34 cellular contexts compared by ENCODE assay signal in the genomic region with DNA sequence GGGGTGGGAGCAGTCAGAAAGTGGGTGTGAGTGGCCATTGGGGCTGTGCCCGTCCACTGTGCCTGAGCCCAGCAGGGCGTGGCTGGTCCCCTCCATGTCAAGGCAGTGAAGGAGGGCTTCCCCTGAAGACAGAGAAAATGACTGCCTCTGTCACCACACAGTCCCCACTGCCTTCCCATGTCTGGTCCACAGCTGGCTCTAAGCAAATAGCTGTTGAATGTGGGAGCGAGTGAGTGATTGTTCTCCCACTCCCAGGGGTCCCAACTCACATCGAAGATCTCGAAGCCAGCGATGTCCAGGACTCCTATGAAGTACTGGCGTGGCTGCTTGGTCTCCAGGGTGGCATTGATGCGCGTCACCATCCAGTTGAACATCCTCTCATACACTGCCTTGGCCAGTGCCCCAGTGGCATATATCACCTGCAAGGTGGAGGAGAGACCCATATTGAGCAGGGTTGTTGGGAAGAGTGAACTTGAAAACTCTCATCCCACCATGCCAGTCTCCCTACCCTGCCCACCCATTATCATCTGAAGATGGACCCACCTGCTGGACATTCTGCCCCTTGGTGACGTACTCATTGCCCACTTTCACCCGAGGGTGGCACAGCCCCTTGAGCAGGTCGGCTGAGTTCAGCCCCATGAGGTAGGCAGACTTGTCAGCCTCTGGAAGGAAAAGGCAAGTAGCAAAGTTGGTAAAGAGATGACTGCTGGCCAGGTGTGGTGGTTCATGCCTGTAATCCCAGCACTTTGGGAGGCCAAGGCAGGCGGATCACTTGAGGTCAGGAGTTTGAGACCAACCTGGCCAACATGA. TPM values are rescaled to one million over a fixed set of nuclear protein-coding genes. Genes with fewer than 3 reads are reported as not detected.
"Had no signal": no experiment of that assay in that cellular context is flagged by ENCODE, and none has a peak within 500 bp of the region (broad histone marks: within the 10 kb centered on the region; RNA-seq: fewer than 3 reads in every experiment).

No MANE protein-coding gene starts in this region.

- H3K36me3 ChIP-seq: esophagus squamous epithelium, thyroid gland, upper lobe of left lung, WERI-Rb-1 had no signal

- H3K9me3 ChIP-seq: esophagus squamous epithelium, thyroid gland, upper lobe of left lung had no signal

- H3K27ac ChIP-seq: epithelial cell of prostate, esophagus squamous epithelium, hepatocyte, SK-N-MC, thyroid gland, upper lobe of left lung, WERI-Rb-1 had no signal

- H3K36me3 Mint-ChIP-seq: naive thymus-derived CD8-positive, alpha-beta T cell; stimulated activated memory B cell treated with anti-CD40 and anti-IgM and Interleukin-4, amounts not matched to agents 10 μg/mL and 1 μg/mL and 100 μg/mL, for 72 hours had no signal

- H3K4me3 Mint-ChIP-seq: activated T-helper 1 cell treated with anti-CD3 and anti-CD28 coated beads, Interleukin-12 subunit alpha, Interleukin-12 subunit beta, Interleukin-2, Interleukin-4 antibody, amounts not matched to agents 30 ng/mL and 10 ng/mL and 1 ng/mL, durations not matched to agents 14 hours and 24 hours and 36 hours; central memory CD8-positive, alpha-beta T cell; naive thymus-derived CD8-positive, alpha-beta T cell; stimulated activated memory B cell treated with anti-CD40 and anti-IgM and Interleukin-4, amounts not matched to agents 10 μg/mL and 1 μg/mL and 100 μg/mL, for 72 hours; stimulated activated naive CD8-positive, alpha-beta T cell treated with anti-CD3 and anti-CD28 coated beads, Interleukin-15, amount 100 ng/mL, for 72 hours; T-helper 1 cell treated with Interleukin-12 subunit alpha and Interleukin-12 subunit beta and Interleukin-4 antibody, amounts not matched to agents 30 μg/mL and 1 μg/mL, for 36 hours had no signal

- H3K4me3 ChIP-seq: esophagus squamous epithelium, hepatocyte, SK-N-MC, thyroid gland, upper lobe of left lung had no signal

- H2AFZ ChIP-seq: hepatocyte had no signal

- H3K4me1 Mint-ChIP-seq: central memory CD8-positive, alpha-beta T cell; naive thymus-derived CD8-positive, alpha-beta T cell; stimulated activated memory B cell treated with anti-CD40 and anti-IgM and Interleukin-4, amounts not matched to agents 10 μg/mL and 1 μg/mL and 100 μg/mL, for 72 hours; stimulated activated naive CD8-positive, alpha-beta T cell treated with anti-CD3 and anti-CD28 coated beads, Interleukin-15, amount 100 ng/mL, for 72 hours had no signal

- H3K9me3 Mint-ChIP-seq: activated T-helper 1 cell treated with anti-CD3 and anti-CD28 coated beads, Interleukin-12 subunit alpha, Interleukin-12 subunit beta, Interleukin-2, Interleukin-4 antibody, amounts not matched to agents 30 ng/mL and 10 ng/mL and 1 ng/mL, durations not matched to agents 14 hours and 24 hours and 36 hours; central memory CD8-positive, alpha-beta T cell; stimulated activated memory B cell treated with anti-CD40 and anti-IgM and Interleukin-4, amounts not matched to agents 10 μg/mL and 1 μg/mL and 100 μg/mL, for 72 hours; stimulated activated naive CD8-positive, alpha-beta T cell treated with anti-CD3 and anti-CD28 coated beads, Interleukin-15, amount 100 ng/mL, for 72 hours; T-helper 1 cell treated with Interleukin-12 subunit alpha and Interleukin-12 subunit beta and Interleukin-4 antibody, amounts not matched to agents 30 μg/mL and 1 μg/mL, for 36 hours had no signal

- H3K27me3 ChIP-seq: esophagus squamous epithelium, hepatocyte, thyroid gland, upper lobe of left lung had no signal

- H3K27ac Mint-ChIP-seq: activated T-helper 1 cell treated with anti-CD3 and anti-CD28 coated beads, Interleukin-12 subunit alpha, Interleukin-12 subunit beta, Interleukin-2, Interleukin-4 antibody, amounts not matched to agents 30 ng/mL and 10 ng/mL and 1 ng/mL, durations not matched to agents 14 hours and 24 hours and 36 hours; naive thymus-derived CD8-positive, alpha-beta T cell; stimulated activated memory B cell treated with anti-CD40 and anti-IgM and Interleukin-4, amounts not matched to agents 10 μg/mL and 1 μg/mL and 100 μg/mL, for 72 hours; T-helper 1 cell treated with Interleukin-12 subunit alpha and Interleukin-12 subunit beta and Interleukin-4 antibody, amounts not matched to agents 30 μg/mL and 1 μg/mL, for 36 hours had no signal

- H3K4me1 ChIP-seq: esophagus squamous epithelium, thyroid gland, upper lobe of left lung had no signal

- ATAC-seq: activated CD4-positive, CD25-positive, alpha-beta regulatory T cell treated with anti-CD3 and anti-CD28 coated beads, Interleukin-2, amount 50 U/mL, for 24 hours; naive thymus-derived CD8-positive, alpha-beta T cell; sciatic nerve; stimulated activated memory B cell treated with anti-CD40 and anti-IgM and Interleukin-4, amounts not matched to agents 10 μg/mL and 1 μg/mL and 100 μg/mL, for 72 hours; stimulated activated naive CD8-positive, alpha-beta T cell treated with anti-CD3 and anti-CD28 coated beads, Interleukin-15, amount 100 ng/mL, for 72 hours had no signal

- H3K4me2 ChIP-seq: hepatocyte had no signal

- DNase-seq: activated CD4-positive, alpha-beta T cell treated with anti-CD3 and anti-CD28 coated beads for 48 hours; activated CD4-positive, alpha-beta T cell treated with anti-CD3 and anti-CD28 coated beads, Interleukin-2, amount 50 U/mL, for 48 hours; activated CD8-positive, alpha-beta memory T cell treated with anti-CD3 and anti-CD28 coated beads for 24 hours; activated gamma-delta T cell treated with Interleukin-2 at 50 U/mL for 16 hours; activated naive CD4-positive, alpha-beta T cell treated with anti-CD3 and anti-CD28 coated beads, Interleukin-2, amount 50 U/mL, for 16 hours; amygdala; effector CD8-positive, alpha-beta T cell; esophagus squamous epithelium; foreskin melanocyte; islet precursor cell; naive thymus-derived CD8-positive, alpha-beta T cell; small intestine; stimulated activated CD4-positive, alpha-beta T cell treated with anti-CD3 and anti-CD28 coated beads, Interleukin-1b, Interleukin-23, amount 100 ng/mL, for 48 hours; stimulated activated CD4-positive, alpha-beta T cell treated with anti-CD3 and anti-CD28 coated beads, Interleukin-4, amount 100 ng/mL, for 4 hours; stimulated activated CD8-positive, alpha-beta memory T cell treated with anti-CD3 and anti-CD28 coated beads, Interleukin-4, amount 100 ng/mL, for 48 hours; stimulated activated naive CD8-positive, alpha-beta T cell treated with anti-CD3 and anti-CD28 coated beads, Interleukin-15, amount 100 ng/mL, for 72 hours; substantia nigra; SW 1271; T1000; thyroid gland; upper lobe of left lung; WERI-Rb-1 had no signal

RNA-seq across cellular contexts. Expression of gene MYH7, which starts 6.6 kb away (rescaled TPM):
- total RNA-seq: dermis microvascular lymphatic vessel endothelial cell; esophagus squamous epithelium; hepatocyte; naive thymus-derived CD8-positive, alpha-beta T cell; osteoblast; upper lobe of left lung had no signal
- polyA plus RNA-seq: hepatocyte; naive thymus-derived CD8-positive, alpha-beta T cell had no signal

RNA-seq across cellular contexts. Expression of gene MYH6, which starts 20.8 kb away (rescaled TPM):
- total RNA-seq: dermis microvascular lymphatic vessel endothelial cell; esophagus squamous epithelium; hepatocyte; naive thymus-derived CD8-positive, alpha-beta T cell; osteoblast; sciatic nerve; thyroid gland; upper lobe of left lung had no signal
- polyA plus RNA-seq: naive thymus-derived CD8-positive, alpha-beta T cell had no signal

RNA-seq across cellular contexts. Expression of gene CMTM5, which starts 52.0 kb away (rescaled TPM):
- total RNA-seq: activated T-helper 1 cell treated with anti-CD3 and anti-CD28 coated beads, Interleukin-12 subunit alpha, Interleukin-12 subunit beta, Interleukin-2, Interleukin-4 antibody, amounts not matched to agents 30 ng/mL and 10 ng/mL and 1 ng/mL, durations not matched to agents 14 hours and 24 hours and 36 hours; dermis microvascular lymphatic vessel endothelial cell; esophagus squamous epithelium; hepatocyte; naive thymus-derived CD8-positive, alpha-beta T cell; osteoblast had no signal
- polyA plus RNA-seq: naive thymus-derived CD8-positive, alpha-beta T cell had no signal

RNA-seq across cellular contexts. Expression of gene IL25, which starts 56.3 kb away (rescaled TPM):
- total RNA-seq: activated T-helper 1 cell treated with anti-CD3 and anti-CD28 coated beads, Interleukin-12 subunit alpha, Interleukin-12 subunit beta, Interleukin-2, Interleukin-4 antibody, amounts not matched to agents 30 ng/mL and 10 ng/mL and 1 ng/mL, durations not matched to agents 14 hours and 24 hours and 36 hours; dermis microvascular lymphatic vessel endothelial cell; esophagus squamous epithelium; hepatocyte; lower leg skin; naive thymus-derived CD8-positive, alpha-beta T cell; osteoblast; sciatic nerve; thyroid gland; upper lobe of left lung had no signal
- polyA plus RNA-seq: hepatocyte; naive thymus-derived CD8-positive, alpha-beta T cell; small intestine had no signal
